In genomic region chr13:104571161-104571889, GRCh38 we compare ENCODE assay signal across 10 cellular contexts.
DNase-seq lines count a peak whose midpoint lies in the region; ATAC-seq, FAIRE-seq and TF ChIP-seq lines count a peak whose summit lies in the region.
"Had no signal": no experiment of that assay in that cellular context is flagged by ENCODE, and none has a peak within 500 bp of the region (broad histone marks: within the 10 kb centered on the region; RNA-seq: fewer than 3 reads in every experiment).

No MANE protein-coding gene starts in this region.

- no peaks in the 10 kb centered on the region for H3K9me2 ChIP-seq in SK-N-SH

- no peak for TF ChIP-seq EP300 in SK-N-SH (IDR thresholded peaks at IDR 0.05; ENCODE audit: borderline replicate concordance in 1 of 2, low read depth in 1 of 2, low read length in 1 of 2)

- H2AFZ ChIP-seq in KMS-11 (ENCODE audit: low read depth) (no peak overlapping the region), SK-N-SH (ENCODE audit: low read depth) (no peak overlapping the region; the same call in 1 of the 2 replicates)

- H3K4me3 ChIP-seq in KMS-11 (IDR thresholded peaks at IDR 0.05; ENCODE audit: insufficient read depth, low read depth, low read length) (no peak overlapping the region), SK-N-SH (ENCODE audit: low read depth in 2 of 2, low read length in 1 of 2) (peak overlapping the region in 1 of 2 experiments; percentile 38; a peak in 1 of 4 replicates)
- H3K4me3 ChIP-seq: K562 had no signal

- H3K27me3 ChIP-seq in KMS-11 (ENCODE audit: insufficient read depth, low read depth) (no peaks in the 10 kb centered on the region), SK-N-SH (ENCODE audit: insufficient read depth) (no peaks in the 10 kb centered on the region; the same call in 1 of the 2 replicates)
- H3K27me3 ChIP-seq: neutrophil had no signal

- H3K4me1 ChIP-seq in KMS-11 (ENCODE audit: low read depth, poor library complexity, severe bottlenecking) (no peaks in the 10 kb centered on the region), SK-N-SH (ENCODE audit: control insufficient read depth in 1 of 2, insufficient read depth in 2 of 2, low read depth in 1 of 2, low read length in 1 of 2) (peaks cover 0 to 8% of the 10 kb centered on the region in 2 experiments; a peak in 1 of 4 replicates)

- H3K36me3 ChIP-seq in KMS-11 (ENCODE audit: insufficient read depth) (no peaks in the 10 kb centered on the region), SK-N-SH (replicated peaks in 1 of 2; ENCODE audit: control insufficient read depth in 1 of 2, insufficient read depth in 2 of 2, low read length in 1 of 2) (no peaks in the 10 kb centered on the region)
- H3K36me3 ChIP-seq: neutrophil had no signal

- H3F3A ChIP-seq in SK-N-SH (replicated peaks; ENCODE audit: insufficient read depth): no peaks in the 10 kb centered on the region

- WGBS in SK-N-SH (ENCODE audit: low lambda C conversion rate): 31% methylated on average over 12 of the region's 12 CpGs

- no peak overlapping the region for H3K9ac ChIP-seq in KMS-11
- no peak overlapping the region for H3K9ac ChIP-seq in SK-N-SH

- CTCF ChIA-PET in SK-N-SH (lab: Yijun Ruan, JAX): interaction anchor here (0.6 to 4.0 kb wide), 25 partner anchors 8 to 1963 kb away, joined by 3 to 58 read pairs (median 4); partner anchors contain the start of gene EFNB2

- TF ChIP-seq POLR2A in GM12891 (IDR thresholded peaks at IDR 0.05; ENCODE audit: low read depth, low read length): no peak

- POLR2A ChIA-PET in SK-N-SH (lab: Yijun Ruan, JAX): no interaction called here

- peak; percentile 69 for TF ChIP-seq CTCF in D721Med (IDR thresholded peaks at IDR 0.05; ENCODE audit: insufficient read depth, missing control alignments)
- peak; percentile 35; the same call in 1 of the 2 replicates for TF ChIP-seq CTCF in KMS-11 (conservative IDR thresholded peaks at IDR 0.05; ENCODE audit: low read depth, low read length)
- TF ChIP-seq CTCF in SK-N-SH (IDR thresholded peaks at IDR 0.05): peak; percentile 69

- no peak for ATAC-seq in GM18858 (IDR thresholded peaks at IDR 0.05; ENCODE audit: unreplicated experiment)
- ATAC-seq: K562 had no signal

- H3K9me3 ChIP-seq in SK-N-SH: no peaks in the 10 kb centered on the region
- H3K9me3 ChIP-seq: neutrophil had no signal

- H3K4me2 ChIP-seq in KMS-11 (no peak overlapping the region), SK-N-SH (0 out of 2 replicates have a peak overlapping the region, but pooled peaks have one; percentile 14)

- FAIRE-seq in D721Med (lab: Jason Lieb, UNC) (peak; percentile 25), GM12891 (lab: Jason Lieb, UNC) (no peak)
- FAIRE-seq: K562 had no signal

- peak; percentile 25 for DNase-seq in D721Med (ENCODE audit: insufficient read length, low spot score)
- DNase-seq in SK-N-SH: peak; percentile 48
- DNase-seq in fibroblast of the conjunctiva (ENCODE audit: low read depth): peak; percentile 53
- peak in 53 of 56 donors; percentile 4 to 89 (median 61) for DNase-seq in nucleus accumbens (lab: John Stamatoyannopoulos, UW)
- DNase-seq in GM12891 (ENCODE audit: insufficient read length, low spot score): no peak
- no peak for DNase-seq in NCI-H2196 treated with DMSO at 0.1 percent for 48 hours (lab: John Stamatoyannopoulos, UW; ENCODE audit: unreplicated experiment)

- H4K20me1 ChIP-seq in KMS-11 (ENCODE audit: insufficient read depth): no peaks in the 10 kb centered on the region
- H4K20me1 ChIP-seq in SK-N-SH (ENCODE audit: insufficient read depth): no peaks in the 10 kb centered on the region

- H3K79me2 ChIP-seq in KMS-11 (ENCODE audit: insufficient read depth, low read depth) (no peaks in the 10 kb centered on the region), SK-N-SH (ENCODE audit: insufficient read depth) (no peaks in the 10 kb centered on the region)

- H3K27ac ChIP-seq in KMS-11: no peak overlapping the region
- H3K27ac ChIP-seq in SK-N-SH (ENCODE audit: low read depth in 2 of 2, low read length in 1 of 2): no peak overlapping the region
- H3K27ac ChIP-seq: neutrophil had no signal

- peak; percentile 93 for TF ChIP-seq RAD21 in SK-N-SH (IDR thresholded peaks at IDR 0.05; ENCODE audit: low read length)

TF ChIP-seq in SK-N-SH, 30 proteins besides CTCF, POLR2A, EP300 and RAD21:
- TF ChIP-seq JUND (IDR thresholded peaks at IDR 0.05) (no peak), FOSL2 (IDR thresholded peaks at IDR 0.05; ENCODE audit: borderline replicate concordance, low read depth) (no peak), CHD2 (IDR thresholded peaks at IDR 0.05; ENCODE audit: low read length, partially characterized antibody) (peak; percentile 30), RCOR1 (IDR thresholded peaks at IDR 0.05; ENCODE audit: low read length) (peak; percentile 11; the same call in 1 of the 2 replicates), SMC3 (IDR thresholded peaks at IDR 0.05; ENCODE audit: low read depth, low read length) (peak; percentile 83), GABPA (IDR thresholded peaks at IDR 0.05; ENCODE audit: low read depth) (no peak)
- TF ChIP-seq, protein P1, sequence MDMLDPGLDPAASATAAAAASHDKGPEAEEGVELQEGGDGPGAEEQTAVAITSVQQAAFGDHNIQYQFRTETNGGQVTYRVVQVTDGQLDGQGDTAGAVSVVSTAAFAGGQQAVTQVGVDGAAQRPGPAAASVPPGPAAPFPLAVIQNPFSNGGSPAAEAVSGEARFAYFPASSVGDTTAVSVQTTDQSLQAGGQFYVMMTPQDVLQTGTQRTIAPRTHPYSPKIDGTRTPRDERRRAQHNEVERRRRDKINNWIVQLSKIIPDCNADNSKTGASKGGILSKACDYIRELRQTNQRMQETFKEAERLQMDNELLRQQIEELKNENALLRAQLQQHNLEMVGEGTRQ (IDR thresholded peaks at IDR 0.05; ENCODE audit: borderline replicate concordance, low read depth, low read length): no peak

TF ChIP-seq in GM12891, 5 proteins besides CTCF, POLR2A, EP300 and RAD21:
- TF ChIP-seq POU2F2 (IDR thresholded peaks at IDR 0.05; ENCODE audit: low read depth, low read length): no peak
- TF ChIP-seq PAX5 (IDR thresholded peaks at IDR 0.05; ENCODE audit: insufficient read depth, low read length, severe bottlenecking): no peak
- no peak for TF ChIP-seq SPI1 (IDR thresholded peaks at IDR 0.05; ENCODE audit: low read depth, low read length)
- no peak for TF ChIP-seq TAF1 (IDR thresholded peaks at IDR 0.05; ENCODE audit: low read depth, low read length)
- no peak for TF ChIP-seq POLR2AphosphoS5 (IDR thresholded peaks at IDR 0.05; ENCODE audit: low read depth, low read length)
TF ChIP-seq in GM12891: peak in this region for 0.

Comparison
In these comparisons a context has a peak if more than half of its experiments do, and no peak if none do; other contexts are left out.
1. DNase-seq: peak in D721Med (single experiment), SK-N-SH (single experiment), fibroblast of the conjunctiva (single experiment) and nucleus accumbens (53 of 56); none in GM12891 (single experiment) and NCI-H2196 treated with DMSO at 0.1 percent for 48 hours (single experiment).
2. Peak in every context shown above with its lines, with median percentiles within 50 percentile points of each other: CTCF ChIP-seq.